In genomic region chr16:24511174-24511573, GRCh38 we compare ENCODE assay signal across 1 cellular context.
TF ChIP-seq lines count a peak whose summit lies in the region.

No MANE protein-coding gene starts in this region.

TF ChIP-seq in GM23338, 12 proteins besides CTCF, POLR2A, EP300 and RAD21 (continued from another document):
- TF ChIP-seq REST (IDR thresholded peaks at IDR 0.05; ENCODE audit: unreplicated experiment), result no peak
- TF ChIP-seq ETS1 (IDR thresholded peaks at IDR 0.05), result no peak
- no peak for TF ChIP-seq NANOG (IDR thresholded peaks at IDR 0.05; ENCODE audit: borderline replicate concordance)
- no peak for TF ChIP-seq CREB1 (CRISPR knock-in tag; IDR thresholded peaks at IDR 0.05; ENCODE audit: low read depth)
- no peak for TF ChIP-seq EZH2phosphoT487 (IDR thresholded peaks at IDR 0.05; ENCODE audit: unreplicated experiment)
- no peak for TF ChIP-seq EZH2 (IDR thresholded peaks at IDR 0.05; ENCODE audit: low read depth, unreplicated experiment)
- no peak for TF ChIP-seq ZNF114 (CRISPR knock-in tag; IDR thresholded peaks at IDR 0.05)
- no peak for TF ChIP-seq ZNF462 (CRISPR knock-in tag; IDR thresholded peaks at IDR 0.05)
- no peak for TF ChIP-seq POLR2AphosphoS5 (IDR thresholded peaks at IDR 0.05; ENCODE audit: low read depth)
